Comparison of ENCODE assay signal across 1 cellular context in genomic region chr1:206681359-206681758, GRCh38.
TF ChIP-seq lines count a peak whose summit lies in the region.

No MANE protein-coding gene starts in this region.

TF ChIP-seq in K562, 482 proteins besides CTCF, POLR2A, EP300 and RAD21:
- no peak for TF ChIP-seq ARHGAP35 (IDR thresholded peaks at IDR 0.05; ENCODE audit: partially characterized antibody)
- 0 out of 2 replicates have a peak, but pooled peaks have one; percentile 37 for TF ChIP-seq ZNF311 (CRISPR knock-in tag; IDR thresholded peaks at IDR 0.05)
- 0 out of 2 replicates have a peak, but pooled peaks have one; percentile 35 for TF ChIP-seq ZNF395 (CRISPR knock-in tag; IDR thresholded peaks at IDR 0.05)
- no peak for TF ChIP-seq ZNF224 (CRISPR knock-in tag; IDR thresholded peaks at IDR 0.05)
- TF ChIP-seq ATF1 (CRISPR knock-in tag; IDR thresholded peaks at IDR 0.05), result no peak
- peak; percentile 20; the same call in 1 of the 2 replicates for TF ChIP-seq ATF1 (tag; IDR thresholded peaks at IDR 0.05)
- 0 out of 2 replicates have a peak, but pooled peaks have one; percentile 4 for TF ChIP-seq MAFG (tag; conservative IDR thresholded peaks at IDR 0.05)
- TF ChIP-seq ZNF316 (IDR thresholded peaks at IDR 0.05), result 0 out of 2 replicates have a peak, but pooled peaks have one; percentile 9
